Comparison of ENCODE assay signal across 2 cellular contexts in genomic region chr14:29454026-29454693, GRCh38.
TF ChIP-seq lines count a peak whose summit lies in the region.

No MANE protein-coding gene starts in this region.

TF ChIP-seq in GM23338, 12 proteins besides CTCF, POLR2A, EP300 and RAD21:
- TF ChIP-seq EZH2phosphoT487 (IDR thresholded peaks at IDR 0.05; ENCODE audit: unreplicated experiment) (no peak), CREB1 (CRISPR knock-in tag; IDR thresholded peaks at IDR 0.05; ENCODE audit: low read depth) (no peak), ZNF462 (CRISPR knock-in tag; IDR thresholded peaks at IDR 0.05) (no peak), ZNF114 (CRISPR knock-in tag; IDR thresholded peaks at IDR 0.05) (no peak), NANOG (IDR thresholded peaks at IDR 0.05; ENCODE audit: borderline replicate concordance) (no peak), JUNB (IDR thresholded peaks at IDR 0.05; ENCODE audit: unreplicated experiment) (no peak), REST (IDR thresholded peaks at IDR 0.05; ENCODE audit: unreplicated experiment) (no peak), EZH2 (IDR thresholded peaks at IDR 0.05; ENCODE audit: low read depth, unreplicated experiment) (no peak), ZNF331 (CRISPR knock-in tag; IDR thresholded peaks at IDR 0.05; ENCODE audit: low read depth) (no peak), POLR2AphosphoS5 (IDR thresholded peaks at IDR 0.05; ENCODE audit: low read depth) (no peak), ETS1 (IDR thresholded peaks at IDR 0.05) (no peak), STAT1 (IDR thresholded peaks at IDR 0.05; ENCODE audit: unreplicated experiment) (no peak)
TF ChIP-seq in GM23338: peak in this region for 0.

TF ChIP-seq in H1, 55 proteins besides CTCF, POLR2A, EP300 and RAD21:
- TF ChIP-seq BCL11A (IDR thresholded peaks at IDR 0.05; ENCODE audit: low read depth in 2 of 2, low read length in 2 of 2) (no peak), TEAD4 (IDR thresholded peaks at IDR 0.05; ENCODE audit: low read depth, low read length) (0 out of 2 replicates have a peak, but pooled peaks have one; percentile 66)
